33 cellular contexts compared by ENCODE assay signal in genomic region chr1:47788761-47789160, GRCh38.
"Had no signal": no experiment of that assay in that cellular context is flagged by ENCODE, and none has a peak within 500 bp of the region (broad histone marks: within the 10 kb centered on the region; RNA-seq: fewer than 3 reads in every experiment).

No MANE protein-coding gene starts in this region.

- H3K36me3 Mint-ChIP-seq: activated CD4-positive, alpha-beta memory T cell treated with anti-CD3 and anti-CD28 coated beads for 36 hours; activated naive CD4-positive, alpha-beta T cell treated with anti-CD3 and anti-CD28 coated beads, Interleukin-2, amount 50 U/mL, for 72 hours; activated naive CD8-positive, alpha-beta T cell treated with anti-CD3 and anti-CD28 coated beads for 36 hours had no signal

- H3K27me3 Mint-ChIP-seq: activated CD4-positive, alpha-beta T cell treated with anti-CD3 and anti-CD28 coated beads, Interleukin-2, amount 10 ng/mL, durations not matched to agents 24 days and 14 days; activated naive CD8-positive, alpha-beta T cell treated with anti-CD3 and anti-CD28 coated beads for 36 hours had no signal

- H3K4me1 Mint-ChIP-seq: activated B cell treated with CpG ODN at 0.5 μM for 24 hours; activated CD4-positive, alpha-beta T cell treated with anti-CD3 and anti-CD28 coated beads, Interleukin-2, amount 10 ng/mL, durations not matched to agents 24 days and 14 days; activated naive CD8-positive, alpha-beta T cell treated with anti-CD3 and anti-CD28 coated beads for 36 hours; activated T-helper 17 cell treated with anti-CD3 and anti-CD28 coated beads, Interleukin-2, amount 50 U/mL, for 72 hours had no signal

- DNase-seq: activated B cell treated with CpG ODN at 0.5 μM for 24 hours; activated CD4-positive, alpha-beta memory T cell treated with anti-CD3 and anti-CD28 coated beads for 36 hours; activated CD4-positive, alpha-beta T cell treated with anti-CD3 and anti-CD28 coated beads for 4 hours; activated CD4-positive, alpha-beta T cell treated with anti-CD3 and anti-CD28 coated beads, Interleukin-2, amount 10 ng/mL, durations not matched to agents 24 days and 14 days; activated CD4-positive, alpha-beta T cell treated with anti-CD3 and anti-CD28 coated beads, Interleukin-2, amount 50 U/mL, for 1 hour; activated CD4-positive, alpha-beta T cell treated with anti-CD3 and anti-CD28 coated beads, Interleukin-2, amount 50 U/mL, for 4 hours; activated CD4-positive, CD25-positive, alpha-beta regulatory T cell treated with anti-CD3 and anti-CD28 coated beads, Interleukin-2, amount 50 U/mL, for 72 hours; activated CD8-positive, alpha-beta memory T cell treated with anti-CD3 and anti-CD28 coated beads, Interleukin-2, amount 50 U/mL, for 4 hours; activated CD8-positive, alpha-beta T cell treated with anti-CD3 and anti-CD28 coated beads for 36 hours; activated effector memory CD4-positive, alpha-beta T cell treated with anti-CD3 and anti-CD28 coated beads, Interleukin-2, amount 50 U/mL, for 16 hours; activated gamma-delta T cell treated with Interleukin-2 at 50 U/mL for 16 hours; activated naive CD4-positive, alpha-beta T cell; activated naive CD4-positive, alpha-beta T cell treated with anti-CD3 and anti-CD28 coated beads for 36 hours; activated naive CD4-positive, alpha-beta T cell treated with anti-CD3 and anti-CD28 coated beads, Interleukin-2, amount 50 U/mL, for 16 hours; activated naive CD8-positive, alpha-beta T cell treated with anti-CD3 and anti-CD28 coated beads for 36 hours; activated T-cell treated with anti-CD3 and anti-CD28 coated beads for 4 hours; activated T-cell treated with anti-CD3 and anti-CD28 coated beads, Interleukin-2, amount 50 U/mL, for 1 hour; activated T-cell treated with anti-CD3 and anti-CD28 coated beads, Interleukin-2, amount 50 U/mL, for 4 hours; activated T-cell treated with anti-CD3 and anti-CD28 coated beads, Interleukin-2, amount 50 U/mL, for 72 hours; adrenal gland; amniotic stem cell; aorta; body of pancreas; brain microvascular endothelial cell; central memory CD4-positive, alpha-beta T cell; T-helper 1 cell; T-helper 2 cell; T-helper 9 cell had no signal

- H3K4me3 Mint-ChIP-seq: activated B cell treated with CpG ODN at 0.5 μM for 24 hours; activated CD4-positive, alpha-beta memory T cell treated with anti-CD3 and anti-CD28 coated beads for 36 hours; activated CD4-positive, alpha-beta T cell treated with anti-CD3 and anti-CD28 coated beads, Interleukin-2, amount 10 ng/mL, durations not matched to agents 24 days and 14 days; activated CD8-positive, alpha-beta T cell treated with anti-CD3 and anti-CD28 coated beads for 36 hours; activated naive CD4-positive, alpha-beta T cell treated with anti-CD3 and anti-CD28 coated beads for 36 hours; activated naive CD8-positive, alpha-beta T cell treated with anti-CD3 and anti-CD28 coated beads for 36 hours; activated T-cell treated with anti-CD3 and anti-CD28 coated beads, Interleukin-2, amount 50 U/mL, for 4 hours; activated T-cell treated with anti-CD3 and anti-CD28 coated beads, Interleukin-2, amount 50 U/mL, for 72 hours; activated T-helper 1 cell treated with anti-CD3 and anti-CD28 coated beads, Interleukin-12 subunit alpha, Interleukin-12 subunit beta, Interleukin-2, Interleukin-4 antibody, amounts not matched to agents 30 ng/mL and 10 ng/mL and 1 ng/mL, durations not matched to agents 14 hours and 24 hours and 36 hours; activated T-helper 17 cell treated with anti-CD3 and anti-CD28 coated beads, Interleukin-2, amount 50 U/mL, for 72 hours; T-helper 1 cell treated with Interleukin-12 subunit alpha and Interleukin-12 subunit beta and Interleukin-4 antibody, amounts not matched to agents 30 μg/mL and 1 μg/mL, for 36 hours; T-helper 2 cell treated with Interferon-gamma antibody and Interleukin-4, amounts not matched to agents 5 μg/mL and 100 μg/mL, for 36 hours had no signal

- ATAC-seq: activated CD8-positive, alpha-beta T cell treated with anti-CD3 and anti-CD28 coated beads for 36 hours; activated naive CD4-positive, alpha-beta T cell treated with anti-CD3 and anti-CD28 coated beads, Interleukin-2, amount 50 U/mL, for 72 hours; activated T-cell treated with anti-CD3 and anti-CD28 coated beads, Interleukin-2, amount 50 U/mL, for 4 hours; activated T-cell treated with anti-CD3 and anti-CD28 coated beads, Interleukin-2, amount 50 U/mL, for 72 hours; activated T-helper 17 cell treated with anti-CD3 and anti-CD28 coated beads, Interleukin-2, amount 50 U/mL, for 72 hours; body of pancreas had no signal

- H3K9me3 Mint-ChIP-seq: activated B cell treated with CpG ODN at 0.5 μM for 24 hours; activated CD4-positive, alpha-beta memory T cell treated with anti-CD3 and anti-CD28 coated beads for 36 hours; activated CD4-positive, alpha-beta T cell treated with anti-CD3 and anti-CD28 coated beads, Interleukin-2, amount 10 ng/mL, durations not matched to agents 24 days and 14 days; activated CD8-positive, alpha-beta T cell treated with anti-CD3 and anti-CD28 coated beads for 36 hours; activated naive CD4-positive, alpha-beta T cell treated with anti-CD3 and anti-CD28 coated beads for 36 hours; activated naive CD4-positive, alpha-beta T cell treated with anti-CD3 and anti-CD28 coated beads, Interleukin-2, amount 50 U/mL, for 72 hours; activated naive CD8-positive, alpha-beta T cell treated with anti-CD3 and anti-CD28 coated beads for 36 hours; activated T-cell treated with anti-CD3 and anti-CD28 coated beads, Interleukin-2, amount 50 U/mL, for 4 hours; activated T-cell treated with anti-CD3 and anti-CD28 coated beads, Interleukin-2, amount 50 U/mL, for 72 hours; activated T-helper 1 cell treated with anti-CD3 and anti-CD28 coated beads, Interleukin-12 subunit alpha, Interleukin-12 subunit beta, Interleukin-2, Interleukin-4 antibody, amounts not matched to agents 30 ng/mL and 10 ng/mL and 1 ng/mL, durations not matched to agents 14 hours and 24 hours and 36 hours; activated T-helper 17 cell treated with anti-CD3 and anti-CD28 coated beads, Interleukin-2, amount 50 U/mL, for 72 hours; T-helper 1 cell treated with Interleukin-12 subunit alpha and Interleukin-12 subunit beta and Interleukin-4 antibody, amounts not matched to agents 30 μg/mL and 1 μg/mL, for 36 hours; T-helper 2 cell treated with Interferon-gamma antibody and Interleukin-4, amounts not matched to agents 5 μg/mL and 100 μg/mL, for 36 hours had no signal

- H3K27ac Mint-ChIP-seq: activated B cell treated with CpG ODN at 0.5 μM for 24 hours; activated CD4-positive, alpha-beta memory T cell treated with anti-CD3 and anti-CD28 coated beads for 36 hours; activated CD4-positive, alpha-beta T cell treated with anti-CD3 and anti-CD28 coated beads, Interleukin-2, amount 10 ng/mL, durations not matched to agents 24 days and 14 days; activated CD8-positive, alpha-beta T cell treated with anti-CD3 and anti-CD28 coated beads for 36 hours; activated naive CD4-positive, alpha-beta T cell treated with anti-CD3 and anti-CD28 coated beads for 36 hours; activated naive CD4-positive, alpha-beta T cell treated with anti-CD3 and anti-CD28 coated beads, Interleukin-2, amount 50 U/mL, for 72 hours; activated naive CD8-positive, alpha-beta T cell treated with anti-CD3 and anti-CD28 coated beads for 36 hours; activated T-cell treated with anti-CD3 and anti-CD28 coated beads, Interleukin-2, amount 50 U/mL, for 72 hours; activated T-helper 1 cell treated with anti-CD3 and anti-CD28 coated beads, Interleukin-12 subunit alpha, Interleukin-12 subunit beta, Interleukin-2, Interleukin-4 antibody, amounts not matched to agents 30 ng/mL and 10 ng/mL and 1 ng/mL, durations not matched to agents 14 hours and 24 hours and 36 hours; activated T-helper 17 cell treated with anti-CD3 and anti-CD28 coated beads, Interleukin-2, amount 50 U/mL, for 72 hours; T-helper 1 cell treated with Interleukin-12 subunit alpha and Interleukin-12 subunit beta and Interleukin-4 antibody, amounts not matched to agents 30 μg/mL and 1 μg/mL, for 36 hours; T-helper 2 cell treated with Interferon-gamma antibody and Interleukin-4, amounts not matched to agents 5 μg/mL and 100 μg/mL, for 36 hours had no signal
